9 cellular contexts compared by ENCODE assay signal in genomic region chr1:24021403-24022266, GRCh38. TPM values are rescaled to one million over a fixed set of nuclear protein-coding genes. Genes with fewer than 3 reads are reported as not detected.
DNase-seq lines count a peak whose midpoint lies in the region; ATAC-seq and TF ChIP-seq lines count a peak whose summit lies in the region.
"Had no signal": no experiment of that assay in that cellular context is flagged by ENCODE, and none has a peak within 500 bp of the region (broad histone marks: within the 10 kb centered on the region; RNA-seq: fewer than 3 reads in every experiment).

No MANE protein-coding gene starts in this region.

- dilution Hi-C loops in mammary epithelial cell (cut with HindIII; ENCODE audit: low sequenced_read_pairs), result no loop called here

- peak overlapping the region; percentile 49 for H2BK15ac ChIP-seq in mesenchymal stem cell (ENCODE audit: low read depth, poor library complexity, severe bottlenecking)

- no TSS peak for BruUV-seq in mammary epithelial cell (replicated peaks; lab: Mats Ljungman, UMichigan)

- peaks cover 37% of the 10 kb centered on the region for H3K4me1 Mint-ChIP-seq in type B pancreatic cell (ENCODE audit: unreplicated experiment)

- H4K8ac ChIP-seq in mesenchymal stem cell (ENCODE audit: low read length), result peak overlapping the region; percentile 24

- H3K27ac ChIP-seq in mammary epithelial cell (ENCODE audit: insufficient read depth, low read depth, low read length) (peak overlapping the region; percentile 53), mesenchymal stem cell (ENCODE audit: low read length, poor library complexity, severe bottlenecking) (peak overlapping the region; percentile 78)

- DNase-seq in NCI-H146 (lab: John Stamatoyannopoulos, UW) (peak; percentile 41), mammary epithelial cell (no peak), mesenchymal stem cell (no peak), type B pancreatic cell (ENCODE audit: extremely low spot score, unreplicated experiment) (no peak), CD1c-positive myeloid dendritic cell (ENCODE audit: extremely low spot score) (no peak), NCI-H82 (lab: John Stamatoyannopoulos, UW) (no peak)
- DNase-seq: erythroblast, KG1 had no signal

- H2AFZ ChIP-seq in mammary epithelial cell (ENCODE audit: low read depth, low read length) (peak overlapping the region; percentile 60), mesenchymal stem cell (ENCODE audit: low read depth, low read length) (peak overlapping the region; percentile 36)

- H3K9ac ChIP-seq in mammary epithelial cell (ENCODE audit: insufficient read depth, low read length) (no peak overlapping the region), mesenchymal stem cell (ENCODE audit: low read length) (peak overlapping the region; percentile 73)

- ATAC-seq in HG03280 (IDR thresholded peaks at IDR 0.05; ENCODE audit: unreplicated experiment), result no peak

- peaks cover 33% of the 10 kb centered on the region for H3K4me1 ChIP-seq in mammary epithelial cell (ENCODE audit: insufficient read depth, low read length)
- H3K4me1 ChIP-seq in mesenchymal stem cell (ENCODE audit: control insufficient read depth, insufficient read depth, low read depth, low read length), result peaks cover 26% of the 10 kb centered on the region

- no peaks in the 10 kb centered on the region for H3K9me3 Mint-ChIP-seq in type B pancreatic cell

- H3K27me3 Mint-ChIP-seq in type B pancreatic cell, result no peaks in the 10 kb centered on the region

- H2BK5ac ChIP-seq in mesenchymal stem cell (ENCODE audit: low read depth, low read length, poor library complexity, severe bottlenecking), result no peak overlapping the region

- H3K4me2 ChIP-seq in mammary epithelial cell (ENCODE audit: insufficient read depth, low read depth, low read length) (no peak overlapping the region), mesenchymal stem cell (ENCODE audit: low read length, poor library complexity, severe bottlenecking) (no peak overlapping the region)

- H3K18ac ChIP-seq in mesenchymal stem cell (ENCODE audit: low read depth in 1 of 2, low read length in 2 of 2), result peak overlapping the region; percentile 5 to 74

- H4K91ac ChIP-seq in mesenchymal stem cell (ENCODE audit: low read length), result peak overlapping the region; percentile 14

- no peak overlapping the region for H2BK120ac ChIP-seq in mesenchymal stem cell (ENCODE audit: low read depth, low read length)

- peak overlapping the region; percentile 17 to 83 for H2BK12ac ChIP-seq in mesenchymal stem cell (ENCODE audit: low read length in 2 of 2)

- H2AK5ac ChIP-seq in mesenchymal stem cell (ENCODE audit: low read length, severe bottlenecking), result peak overlapping the region; percentile 88

- TF ChIP-seq CTCF in mammary epithelial cell (conservative IDR thresholded peaks at IDR 0.05 in 1 of 2, IDR thresholded peaks at IDR 0.05 in 1 of 2; ENCODE audit: extremely low read depth in 1 of 2, insufficient read depth in 1 of 2, low read depth in 1 of 2, low read length in 2 of 2), result no peak
- TF ChIP-seq CTCF in type B pancreatic cell (conservative IDR thresholded peaks at IDR 0.05), result no peak

- H3K4me3 Mint-ChIP-seq in type B pancreatic cell, result no peak overlapping the region

- in situ Hi-C loops in mammary epithelial cell (cut with MboI; ENCODE audit: low sequenced_read_pairs in 2 of 2), result no loop called here

- CTCF ChIA-PET in mammary epithelial cell (lab: Charles Lee; ENCODE audit: low non-redundant PET), result no interaction called here

- no peaks in the 10 kb centered on the region for H4K20me1 ChIP-seq in mammary epithelial cell (ENCODE audit: insufficient read depth, low read length)

- H3K4me3 ChIP-seq in mammary epithelial cell (replicated peaks in 1 of 3; ENCODE audit: insufficient read depth in 1 of 3, low read depth in 2 of 3, low read length in 3 of 3) (no peak overlapping the region), mesenchymal stem cell (ENCODE audit: insufficient read depth in 1 of 2, low read depth in 1 of 2, low read length in 2 of 2) (no peak overlapping the region)

- H3K4ac ChIP-seq in mesenchymal stem cell (ENCODE audit: low read depth in 1 of 2, low read length in 2 of 2), result peak overlapping the region in 1 of 2 experiments; percentile 51

- no peaks in the 10 kb centered on the region for H3K36me3 Mint-ChIP-seq in type B pancreatic cell

- H3K27me3 ChIP-seq in mammary epithelial cell (ENCODE audit: insufficient read depth, low read length) (no peaks in the 10 kb centered on the region), mesenchymal stem cell (ENCODE audit: control insufficient read depth in 1 of 2, insufficient read depth in 1 of 2, low read length in 2 of 2) (no peaks in the 10 kb centered on the region)

- no peaks in the 10 kb centered on the region for H3K79me2 ChIP-seq in mammary epithelial cell (ENCODE audit: insufficient read depth, low read length)

- no peaks in the 10 kb centered on the region for H3K9me3 ChIP-seq in mammary epithelial cell (replicated peaks; ENCODE audit: insufficient read depth, low read length)
- no peaks in the 10 kb centered on the region for H3K9me3 ChIP-seq in mesenchymal stem cell (ENCODE audit: control insufficient read depth, low read length)

- WGBS in mammary epithelial cell (ENCODE audit: low coverage, missing lambda C conversion rate), result 45% methylated on average over 7 of the region's 7 CpGs
- WGBS in mesenchymal stem cell, result 95% methylated on average over 7 of the region's 7 CpGs

- H3K36me3 ChIP-seq in mammary epithelial cell (ENCODE audit: insufficient read depth, low read length) (no peaks in the 10 kb centered on the region), mesenchymal stem cell (ENCODE audit: control insufficient read depth in 1 of 2, insufficient read depth in 2 of 2, low read depth in 1 of 2, low read length in 2 of 2) (no peaks in the 10 kb centered on the region)

- no peak overlapping the region for H3K14ac ChIP-seq in mesenchymal stem cell (ENCODE audit: low read length in 2 of 2)

- no peak overlapping the region for H3K23ac ChIP-seq in mesenchymal stem cell (ENCODE audit: low read length in 2 of 2)

- peak overlapping the region; percentile 17 for H3K27ac Mint-ChIP-seq in type B pancreatic cell

- H3K79me1 ChIP-seq in mesenchymal stem cell (replicated peaks; ENCODE audit: low read length, poor library complexity, severe bottlenecking), result peaks cover 1% of the 10 kb centered on the region

- intact Hi-C loops in mammary epithelial cell (cut with micrococcal nuclease), result loop anchor here (1.0 kb wide), 1 partner anchor 41 kb away; the partner anchor contains the start of gene SRSF10

RNA-seq across cellular contexts. Expression of gene SRSF10, which starts 41.5 kb away (rescaled TPM):
- total RNA-seq in mammary epithelial cell, result 10 to 100 TPM; 64.2 to 94.7 TPM
- polyA plus RNA-seq in mammary epithelial cell, result 75.7 TPM
- 139 TPM for polyA minus RNA-seq in mammary epithelial cell
- 56.5 TPM for polyA plus RNA-seq in mesenchymal stem cell (2013, experiment 1 of 2)
- 54.6 TPM for polyA plus RNA-seq in mesenchymal stem cell (2013, experiment 2 of 2)
- 113 and 177 TPM in 2 replicates for total RNA-seq in type B pancreatic cell (ENCODE audit: low replicate concordance)
